ENCODE assay signal across 14 cellular contexts in the genomic region with DNA sequence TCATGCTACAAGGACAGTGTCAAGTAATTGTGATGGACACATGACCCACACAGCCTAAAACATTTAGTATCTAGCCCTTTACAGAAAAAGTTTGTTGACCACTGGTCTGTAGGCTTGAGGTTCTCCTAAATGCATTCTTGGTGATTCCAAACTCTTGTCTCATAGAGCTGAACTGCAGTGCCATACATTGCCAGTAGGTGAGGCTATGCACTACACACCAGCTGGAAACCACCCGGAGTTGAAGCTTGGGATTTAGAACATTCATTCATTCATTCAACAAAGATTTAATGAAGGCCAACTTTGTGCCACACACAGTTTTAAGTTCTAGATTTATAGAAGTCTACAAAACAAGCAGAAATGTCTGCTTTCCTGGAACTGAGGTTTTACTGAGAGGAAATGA.
DNase-seq lines count a peak whose midpoint lies in the region; ATAC-seq and TF ChIP-seq lines count a peak whose summit lies in the region.
"Had no signal": no experiment of that assay in that cellular context is flagged by ENCODE, and none has a peak within 500 bp of the region (broad histone marks: within the 10 kb centered on the region; RNA-seq: fewer than 3 reads in every experiment).

No MANE protein-coding gene starts in this region.

- intact Hi-C loops in mammary epithelial cell (cut with micrococcal nuclease) (loop anchor here (5.0 kb wide), 1 partner anchor 80 kb away; a partner anchor contains a TSS), breast epithelium (cut with DNase I; ENCODE audit: low total_unique reads) (no loop called here), colonic mucosa (cut with DNase I) (loop anchor here (10.0 kb wide), 1 partner anchor 68 kb away; no protein-coding TSS in a partner anchor), CD14-positive monocyte (cut with micrococcal nuclease) (no loop called here)

- H3K27ac ChIP-seq in mammary epithelial cell (ENCODE audit: insufficient read depth, low read depth, low read length) (no peak overlapping the region), breast epithelium (no peak overlapping the region), RWPE2 (ENCODE audit: poor library complexity, severe bottlenecking) (no peak overlapping the region), colonic mucosa (no peak overlapping the region)
- H3K27ac ChIP-seq: transverse colon had no signal

- no TSS peak for BruUV-seq in mammary epithelial cell (replicated peaks; lab: Mats Ljungman, UMichigan)

- no peak overlapping the region for H2AFZ ChIP-seq in mammary epithelial cell (ENCODE audit: low read depth, low read length)

- H3K27ac Mint-ChIP-seq in CD14-positive monocyte = no peak overlapping the region
- H3K27ac Mint-ChIP-seq: T-helper 17 cell had no signal

- no peak overlapping the region for H3K4me3 Mint-ChIP-seq in CD14-positive monocyte
- H3K4me3 Mint-ChIP-seq: T-helper 17 cell had no signal

- H4K20me1 ChIP-seq in mammary epithelial cell (ENCODE audit: insufficient read depth, low read length) = no peaks in the 10 kb centered on the region

- H3K4me2 ChIP-seq in mammary epithelial cell (ENCODE audit: insufficient read depth, low read depth, low read length) = no peak overlapping the region

- peaks cover 20% of the 10 kb centered on the region for H3K4me1 Mint-ChIP-seq in CD14-positive monocyte
- H3K4me1 Mint-ChIP-seq: T-helper 17 cell had no signal

- no peak for DNase-seq in mammary epithelial cell
- DNase-seq in breast epithelium (ENCODE audit: low spot score in 2 of 2) = no peak
- DNase-seq in RWPE2 (ENCODE audit: low spot score) = no peak
- no peak for DNase-seq in fibroblast of villous mesenchyme (ENCODE audit: low read depth)
- no peak for DNase-seq in colonic mucosa
- DNase-seq in CD14-positive monocyte (ENCODE audit: low spot score) = no peak
- DNase-seq in iPS-NIHi11 (ENCODE audit: low spot score) = no peak
- DNase-seq: ACHN; activated CD4-positive, alpha-beta T cell treated with anti-CD3 and anti-CD28 coated beads, Interleukin-2, amount 50 U/mL, for 4 hours; cerebellar nuclear complex; NCI-H2227 treated with DMSO at 0.1 percent for 48 hours; T-helper 17 cell; transverse colon had no signal

- TF ChIP-seq CTCF in mammary epithelial cell (conservative IDR thresholded peaks at IDR 0.05 in 1 of 2, IDR thresholded peaks at IDR 0.05 in 1 of 2; ENCODE audit: extremely low read depth in 1 of 2, insufficient read depth in 1 of 2, low read depth in 1 of 2, low read length in 2 of 2) (peak; percentile 45 to 61), breast epithelium (IDR thresholded peaks at IDR 0.05) (no peak), RWPE2 (IDR thresholded peaks at IDR 0.05; ENCODE audit: poor library complexity, severe bottlenecking) (peak; percentile 11), fibroblast of villous mesenchyme (IDR thresholded peaks at IDR 0.05; ENCODE audit: insufficient read depth, low read depth, low read length) (peak; percentile 36), colonic mucosa (IDR thresholded peaks at IDR 0.05) (no peak), CD14-positive monocyte (IDR thresholded peaks at IDR 0.05) (no peak)

- peaks cover 2 to 16% (median 9%) of the 10 kb centered on the region in 7 donors for H3K9me3 Mint-ChIP-seq in CD14-positive monocyte

- TF ChIP-seq POLR2A in breast epithelium (IDR thresholded peaks at IDR 0.05) = no peak

- WGBS in mammary epithelial cell (ENCODE audit: low coverage, missing lambda C conversion rate) = 62% methylated on average over 1 of the region's 1 CpG

- CTCF ChIA-PET in mammary epithelial cell (lab: Charles Lee; ENCODE audit: low non-redundant PET) = no interaction called here

- peaks cover 1 to 10% (median 4%) of the 10 kb centered on the region in 3 donors for H3K27me3 Mint-ChIP-seq in CD14-positive monocyte (ENCODE audit: low read depth in 3 of 3)
- H3K27me3 Mint-ChIP-seq: T-helper 17 cell had no signal

- no peaks in the 10 kb centered on the region for H3K79me2 ChIP-seq in mammary epithelial cell (ENCODE audit: insufficient read depth, low read length)

- in situ Hi-C loops in mammary epithelial cell (cut with MboI; ENCODE audit: low sequenced_read_pairs in 2 of 2) = no loop called here

- H3K9me3 ChIP-seq in mammary epithelial cell (replicated peaks; ENCODE audit: insufficient read depth, low read length) (no peaks in the 10 kb centered on the region), breast epithelium (peaks cover 0 to 11% of the 10 kb centered on the region in 2 donors), RWPE2 (ENCODE audit: severe bottlenecking) (no peaks in the 10 kb centered on the region), colonic mucosa (no peaks in the 10 kb centered on the region)

- H3K27me3 ChIP-seq in mammary epithelial cell (ENCODE audit: insufficient read depth, low read length) (no peaks in the 10 kb centered on the region), breast epithelium (no peaks in the 10 kb centered on the region), RWPE2 (ENCODE audit: insufficient read depth, poor library complexity, severe bottlenecking) (no peaks in the 10 kb centered on the region), colonic mucosa (no peaks in the 10 kb centered on the region)
- H3K27me3 ChIP-seq: transverse colon had no signal

- no peak for ATAC-seq in RWPE2 (ENCODE audit: low read depth)
- no peak for ATAC-seq in HG03108 (IDR thresholded peaks at IDR 0.05; ENCODE audit: unreplicated experiment)
- ATAC-seq: T-helper 17 cell had no signal

- dilution Hi-C loops in mammary epithelial cell (cut with HindIII; ENCODE audit: low sequenced_read_pairs) = no loop called here

- H3K36me3 ChIP-seq in mammary epithelial cell (ENCODE audit: insufficient read depth, low read length) (no peaks in the 10 kb centered on the region), breast epithelium (no peaks in the 10 kb centered on the region), RWPE2 (ENCODE audit: low read depth) (no peaks in the 10 kb centered on the region), colonic mucosa (no peaks in the 10 kb centered on the region)
- H3K36me3 ChIP-seq: transverse colon had no signal

- H3K36me3 Mint-ChIP-seq in CD14-positive monocyte = no peaks in the 10 kb centered on the region

- H3K4me3 ChIP-seq in mammary epithelial cell (replicated peaks in 1 of 3; ENCODE audit: insufficient read depth in 1 of 3, low read depth in 2 of 3, low read length in 3 of 3) (no peak overlapping the region), breast epithelium (no peak overlapping the region), RWPE2 (ENCODE audit: severe bottlenecking) (no peak overlapping the region), fibroblast of villous mesenchyme (ENCODE audit: low read depth, low read length) (no peak overlapping the region), colonic mucosa (no peak overlapping the region)
- H3K4me3 ChIP-seq: transverse colon had no signal

- H3K9ac ChIP-seq in mammary epithelial cell (ENCODE audit: insufficient read depth, low read length) = no peak overlapping the region
- H3K9ac ChIP-seq in colonic mucosa (ENCODE audit: low read depth in 2 of 2, low read length in 2 of 2) = no peak overlapping the region

- peaks cover 9% of the 10 kb centered on the region for H3K4me1 ChIP-seq in mammary epithelial cell (ENCODE audit: insufficient read depth, low read length)
- no peaks in the 10 kb centered on the region for H3K4me1 ChIP-seq in breast epithelium
- H3K4me1 ChIP-seq in RWPE2 (ENCODE audit: insufficient read depth, poor library complexity, severe bottlenecking) = peaks cover 6% of the 10 kb centered on the region
- H3K4me1 ChIP-seq in colonic mucosa = no peaks in the 10 kb centered on the region

Comparison
In these comparisons a context has a peak if more than half of its experiments do, and no peak if none do; other contexts are left out.
1. CTCF ChIP-seq: peak in mammary epithelial cell (2 of 2), RWPE2 (single experiment) and fibroblast of villous mesenchyme (single experiment); none in breast epithelium (0 of 3), colonic mucosa (single experiment) and CD14-positive monocyte (single experiment).
2. intact Hi-C loops: an anchor here in mammary epithelial cell (5.0 kb wide) and colonic mucosa (10.0 kb wide); none called in breast epithelium and CD14-positive monocyte.